15 cellular contexts compared by ENCODE assay signal in genomic region chr2:69584127-69584889, GRCh38. TPM values are rescaled to one million over a fixed set of nuclear protein-coding genes. Genes with fewer than 3 reads are reported as not detected.
DNase-seq lines count a peak whose midpoint lies in the region; ATAC-seq and TF ChIP-seq lines count a peak whose summit lies in the region.
"Had no signal": no experiment of that assay in that cellular context is flagged by ENCODE, and none has a peak within 500 bp of the region (broad histone marks: within the 10 kb centered on the region; RNA-seq: fewer than 3 reads in every experiment).

No MANE protein-coding gene starts in this region.

- H3K4me3 ChIP-seq in spleen (no peak overlapping the region), testis (no peak overlapping the region)
- H3K4me3 ChIP-seq: Peyer's patch, thoracic aorta had no signal

- CTCF ChIA-PET in activated naive CD4-positive, alpha-beta T cell treated with anti-CD3 and anti-CD28 coated beads for 36 hours (lab: Charles Lee) = interaction anchor here (0.6 to 13.1 kb wide), 7 partner anchors 15 to 59 kb away, joined by 3 to 178 read pairs (median 3); partner anchors contain the start of gene AAK1

- no peaks in the 10 kb centered on the region for H3K36me3 Mint-ChIP-seq in activated naive CD4-positive, alpha-beta T cell treated with anti-CD3 and anti-CD28 coated beads for 36 hours (ENCODE audit: low read depth)
- H3K36me3 Mint-ChIP-seq: memory B cell had no signal

- 67 to 91% (median 76%) methylated on average over 9 of the region's 9 CpGs for WGBS in spleen, 5 donors
- WGBS in testis, 2 donors = 91 to 95% methylated on average over 9 of the region's 9 CpGs

- H3K27ac Mint-ChIP-seq in activated naive CD4-positive, alpha-beta T cell treated with anti-CD3 and anti-CD28 coated beads for 36 hours = peak overlapping the region; percentile 52
- H3K27ac Mint-ChIP-seq: memory B cell had no signal

- H3K9me3 ChIP-seq in spleen (no peaks in the 10 kb centered on the region), testis (no peaks in the 10 kb centered on the region)
- H3K9me3 ChIP-seq: Peyer's patch, thoracic aorta had no signal

- TF ChIP-seq CTCF in spleen (IDR thresholded peaks at IDR 0.05 in 8 of 11, conservative IDR thresholded peaks at IDR 0.05 in 3 of 11) = no peak
- no peak for TF ChIP-seq CTCF in testis (IDR thresholded peaks at IDR 0.05)

- H3K4me1 ChIP-seq in spleen (peaks cover 0 to 96% (median 35%) of the 10 kb centered on the region in 6 donors), testis (peaks cover 7% of the 10 kb centered on the region)

- H3K9me3 Mint-ChIP-seq in activated naive CD4-positive, alpha-beta T cell treated with anti-CD3 and anti-CD28 coated beads for 36 hours = no peaks in the 10 kb centered on the region
- H3K9me3 Mint-ChIP-seq: memory B cell had no signal

- H3K27me3 ChIP-seq in spleen (replicated peaks in 1 of 7) (no peaks in the 10 kb centered on the region), testis (no peaks in the 10 kb centered on the region)
- H3K27me3 ChIP-seq: brain microvascular endothelial cell, Peyer's patch had no signal

- intact Hi-C loops in activated naive CD4-positive, alpha-beta T cell treated with anti-CD3 and anti-CD28 coated beads for 36 hours (cut with micrococcal nuclease) = loop anchor here (2.0 kb wide), 2 partner anchors 14 to 16 kb away; no protein-coding TSS in a partner anchor
- intact Hi-C loops in spleen (cut with DNase I; ENCODE audit: low total_unique reads) = no loop called here
- intact Hi-C loops in testis (cut with DNase I; ENCODE audit: low total_unique reads) = no loop called here

- peak; percentile 37 for ATAC-seq in stimulated activated naive CD8-positive, alpha-beta T cell treated with anti-CD3 and anti-CD28 coated beads, Interleukin-15, Interleukin-2, amounts not matched to agents 100 U/mL and 50 U/mL, for 24 hours

- no peaks in the 10 kb centered on the region for H3K27me3 Mint-ChIP-seq in activated naive CD4-positive, alpha-beta T cell treated with anti-CD3 and anti-CD28 coated beads for 36 hours (ENCODE audit: low read depth)

- TF ChIP-seq POLR2A in spleen (IDR thresholded peaks at IDR 0.05) = no peak
- TF ChIP-seq POLR2A in testis (IDR thresholded peaks at IDR 0.05) = no peak

- H3K4me3 Mint-ChIP-seq in activated naive CD4-positive, alpha-beta T cell treated with anti-CD3 and anti-CD28 coated beads for 36 hours = no peak overlapping the region
- H3K4me3 Mint-ChIP-seq: memory B cell had no signal

- no peak for DNase-seq in activated naive CD4-positive, alpha-beta T cell treated with anti-CD3 and anti-CD28 coated beads for 36 hours
- DNase-seq in activated naive CD4-positive, alpha-beta T cell (lab: John Stamatoyannopoulos, UW) = no peak
- DNase-seq in NCI-H69 (lab: John Stamatoyannopoulos, UW) (peak; percentile 3), cerebellar cortex (ENCODE audit: low spot score) (peak; percentile 85), NCI-H1105 treated with DMSO at 0.1 percent for 48 hours (lab: John Stamatoyannopoulos, UW) (no peak), spleen (no peak), testis (no peak)
- no peak for DNase-seq in stimulated activated naive CD8-positive, alpha-beta T cell treated with anti-CD3 and anti-CD28 coated beads, Interleukin-15, Interleukin-2, amounts not matched to agents 100 U/mL and 50 U/mL, for 24 hours
- DNase-seq: brain microvascular endothelial cell; DMS79; NCI-H1092 treated with DMSO at 0.1 percent for 48 hours; Peyer's patch; stimulated activated CD4-positive, alpha-beta T cell treated with anti-CD3 and anti-CD28 coated beads, Interleukin-12 subunit alpha, Interleukin-12 subunit beta, amount 100 ng/mL, for 4 hours had no signal

- H3K27ac ChIP-seq in spleen (peak overlapping the region in 1 of 8 donors; percentile 71), testis (no peak overlapping the region)
- H3K27ac ChIP-seq: brain microvascular endothelial cell, thoracic aorta had no signal

- H3K4me1 Mint-ChIP-seq in activated naive CD4-positive, alpha-beta T cell treated with anti-CD3 and anti-CD28 coated beads for 36 hours (ENCODE audit: low read depth) = peaks cover 88% of the 10 kb centered on the region

- H3K36me3 ChIP-seq in spleen (no peaks in the 10 kb centered on the region), testis (ENCODE audit: low read depth, missing control alignments) (no peaks in the 10 kb centered on the region)
- H3K36me3 ChIP-seq: brain microvascular endothelial cell, Peyer's patch, thoracic aorta had no signal

RNA-seq across cellular contexts. Expression of gene AAK1, which starts 59.2 kb away (rescaled TPM):
- 10 to 100 TPM; 77.4 to 79.5 TPM for total RNA-seq in activated naive CD4-positive, alpha-beta T cell treated with anti-CD3 and anti-CD28 coated beads for 36 hours
- 10 to 100 TPM; 57.7 to 95.1 (median 88.4) TPM for total RNA-seq in spleen
- polyA plus RNA-seq in spleen = 10 to 100 TPM in 2 of 3 donors, 1 to 10 TPM in 1; 8.3 to 29.9 (median 10.9) TPM
- total RNA-seq in testis = 10 to 100 TPM; 47.9 to 62.1 TPM
- polyA plus RNA-seq in testis (ENCODE audit: insufficient read depth, low read depth, low replicate concordance) = 20.3 TPM

Comparison
In these comparisons a context has a peak if more than half of its experiments do, and no peak if none do; other contexts are left out.
1. DNase-seq: peak in NCI-H69 (single experiment) and cerebellar cortex (single experiment); none in activated naive CD4-positive, alpha-beta T cell treated with anti-CD3 and anti-CD28 coated beads for 36 hours (single experiment), activated naive CD4-positive, alpha-beta T cell (0 of 4), stimulated activated naive CD8-positive, alpha-beta T cell treated with anti-CD3 and anti-CD28 coated beads, Interleukin-15, Interleukin-2, amounts not matched to agents 100 U/mL and 50 U/mL, for 24 hours (single experiment), NCI-H1105 treated with DMSO at 0.1 percent for 48 hours (single experiment), spleen (single experiment) and testis (single experiment).